In the genomic region with DNA sequence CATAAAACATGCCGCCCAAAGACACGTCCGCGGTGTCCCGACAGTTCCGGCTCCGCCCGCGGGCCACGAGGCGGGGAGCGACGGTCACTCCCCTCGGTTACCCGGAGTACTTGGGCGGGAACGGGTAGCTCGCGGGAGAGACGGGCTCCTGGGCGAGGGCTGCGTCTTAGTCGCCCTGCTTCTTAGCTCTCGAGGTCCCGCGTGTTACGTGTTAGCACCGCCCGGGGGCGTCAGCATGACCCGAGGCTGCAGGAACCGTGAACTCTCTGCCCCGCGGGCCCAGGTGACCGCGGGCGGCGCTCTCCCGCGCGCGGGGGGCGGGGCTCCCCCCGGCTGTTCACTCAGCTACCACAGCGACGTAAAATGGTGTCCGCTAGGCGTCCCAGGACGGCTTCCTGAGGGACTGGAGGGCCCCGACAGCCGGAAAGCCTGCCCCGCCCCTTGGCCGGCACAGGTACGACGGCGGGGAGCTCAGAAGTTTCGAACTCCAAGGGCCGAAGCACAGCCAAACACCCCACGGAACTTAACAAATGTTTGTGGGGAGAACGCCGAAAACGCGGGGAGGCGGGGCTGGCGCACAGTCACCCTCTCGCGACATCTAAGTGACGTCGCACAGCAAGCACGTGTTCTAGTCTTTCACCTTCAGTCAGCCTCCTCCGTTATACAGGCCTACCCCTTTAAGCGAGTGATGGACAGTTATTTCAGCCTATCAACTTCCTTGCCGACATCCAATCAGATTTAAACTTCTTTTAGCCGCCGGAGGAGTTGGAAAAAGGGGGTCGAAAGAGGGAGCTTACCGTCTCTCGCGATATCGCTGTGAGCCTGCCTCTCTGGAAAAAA, we compare ENCODE assay signal across 1 cellular context.
TF ChIP-seq lines count a peak whose summit lies in the region.

No MANE protein-coding gene starts in this region.

TF ChIP-seq in K562, 482 proteins besides CTCF, POLR2A, EP300 and RAD21 (continued from another document and continues in another):
- TF ChIP-seq MTA2 (IDR thresholded peaks at IDR 0.05; ENCODE audit: low read depth) (peak; percentile 48; the same call in 1 of the 2 replicates), CCNT2 (IDR thresholded peaks at IDR 0.05; ENCODE audit: borderline replicate concordance, extremely low read depth, insufficient read length, low read depth, low read length) (peak; percentile 97), ARID3A (IDR thresholded peaks at IDR 0.05; ENCODE audit: borderline replicate concordance, low read depth, low read length) (no peak), DMBX1 (CRISPR knock-in tag; IDR thresholded peaks at IDR 0.05; ENCODE audit: borderline replicate concordance) (peak; percentile 45), JUND (IDR thresholded peaks at IDR 0.05; ENCODE audit: borderline replicate concordance, low read depth, low read length) (peak; percentile 76), JUND (tag; IDR thresholded peaks at IDR 0.05; ENCODE audit: borderline replicate concordance, low read depth, low read length) (peak; percentile 61; the same call in 1 of the 3 replicates), ZNF146 (CRISPR knock-in tag; IDR thresholded peaks at IDR 0.05; ENCODE audit: unreplicated experiment) (no peak), CBX3 (IDR thresholded peaks at IDR 0.05; ENCODE audit: borderline replicate concordance in 1 of 2, low read length in 2 of 2) (no peak; a peak in 1 of 3 replicates), GMEB1 (CRISPR knock-in tag; IDR thresholded peaks at IDR 0.05) (peak; percentile 75), E2F8 (IDR thresholded peaks at IDR 0.05; ENCODE audit: low read depth, partially characterized antibody) (peak; percentile 80), ELF4 (CRISPR knock-in tag; IDR thresholded peaks at IDR 0.05) (0 out of 2 replicates have a peak, but pooled peaks have one; percentile 19), HLTF (IDR thresholded peaks at IDR 0.05) (0 out of 2 replicates have a peak, but pooled peaks have one; percentile 55), SMAD1 (IDR thresholded peaks at IDR 0.05; ENCODE audit: low read depth, low read length, partially characterized antibody) (peak; percentile 69), CEBPG (CRISPR knock-in tag; IDR thresholded peaks at IDR 0.05) (no peak), CEBPG (tag; conservative IDR thresholded peaks at IDR 0.05 in 1 of 2, IDR thresholded peaks at IDR 0.05 in 1 of 2) (no peak), SMARCA4 (IDR thresholded peaks at IDR 0.05) (0 out of 2 replicates have a peak, but pooled peaks have one; percentile 52), KLF16 (IDR thresholded peaks at IDR 0.05) (peak; percentile 69), ZNF384 (IDR thresholded peaks at IDR 0.05; ENCODE audit: low read depth, low read length) (no peak), USF1 (CRISPR knock-in tag; IDR thresholded peaks at IDR 0.05) (no peak), POLR2AphosphoS2 (IDR thresholded peaks at IDR 0.05; ENCODE audit: low read length) (peak; percentile 71; the same call in 1 of the 2 replicates), CBFB (CRISPR knock-in tag; IDR thresholded peaks at IDR 0.05) (no peak), SNIP1 (IDR thresholded peaks at IDR 0.05; ENCODE audit: low read depth) (no peak), CSDE1 (IDR thresholded peaks at IDR 0.05) (no peak), ZNF263 (CRISPR knock-in tag; IDR thresholded peaks at IDR 0.05; ENCODE audit: borderline replicate concordance) (peak; percentile 57; the same call in 1 of the 2 replicates), POLR2G (IDR thresholded peaks at IDR 0.05; ENCODE audit: low read depth, low read length) (peak; percentile 97), SIX5 (IDR thresholded peaks at IDR 0.05; ENCODE audit: borderline replicate concordance in 1 of 2, insufficient read depth in 1 of 2, low read depth in 1 of 2, low read length in 2 of 2) (no peak), SETDB1 (IDR thresholded peaks at IDR 0.05; ENCODE audit: low read length) (no peak), ZEB2 (IDR thresholded peaks at IDR 0.05) (peak; percentile 81), FIP1L1 (IDR thresholded peaks at IDR 0.05; ENCODE audit: low read depth, low read length, poor library complexity, severe bottlenecking) (peak; percentile 95), MAX (CRISPR knock-in tag; IDR thresholded peaks at IDR 0.05) (peak; percentile 93), FOXK1 (CRISPR knock-in tag; IDR thresholded peaks at IDR 0.05; ENCODE audit: borderline replicate concordance) (peak; percentile 85; the same call in 1 of the 2 replicates), NUFIP1 (IDR thresholded peaks at IDR 0.05; ENCODE audit: partially characterized antibody) (no peak), ZNF551 (CRISPR knock-in tag; IDR thresholded peaks at IDR 0.05) (no peak), TARDBP (IDR thresholded peaks at IDR 0.05) (peak; percentile 88), CREB5 (CRISPR knock-in tag; IDR thresholded peaks at IDR 0.05) (no peak), SRF (CRISPR knock-in tag; IDR thresholded peaks at IDR 0.05) (peak in 1 of 2 experiments; percentile 29; a peak in 1 of 4 replicates), ESRRB (CRISPR knock-in tag; IDR thresholded peaks at IDR 0.05; ENCODE audit: borderline replicate concordance) (no peak), ZNF589 (CRISPR knock-in tag; IDR thresholded peaks at IDR 0.05; ENCODE audit: low read depth) (no peak), ZFP1 (CRISPR knock-in tag; IDR thresholded peaks at IDR 0.05) (no peak), ZBED1 (IDR thresholded peaks at IDR 0.05) (0 out of 2 replicates have a peak, but pooled peaks have one; percentile 0), FOXK2 (conservative IDR thresholded peaks at IDR 0.05 in 1 of 2, IDR thresholded peaks at IDR 0.05 in 1 of 2; ENCODE audit: low read depth in 2 of 2) (peak; percentile 60 to 73; a peak in 3 of 4 replicates), HDAC8 (tag; IDR thresholded peaks at IDR 0.05) (peak; percentile 74), SAFB2 (IDR thresholded peaks at IDR 0.05; ENCODE audit: borderline replicate concordance, low read depth, low read length, severe bottlenecking) (no peak), RBM34 (IDR thresholded peaks at IDR 0.05; ENCODE audit: borderline replicate concordance, insufficient read depth, low read length) (0 out of 2 replicates have a peak, but pooled peaks have one; percentile 27), PTRF (tag; IDR thresholded peaks at IDR 0.05) (no peak), RB1 (IDR thresholded peaks at IDR 0.05; ENCODE audit: low read depth) (peak; percentile 99), ETV1 (tag; conservative IDR thresholded peaks at IDR 0.05; ENCODE audit: low read depth) (peak; percentile 57)
- TF ChIP-seq, protein P1, sequence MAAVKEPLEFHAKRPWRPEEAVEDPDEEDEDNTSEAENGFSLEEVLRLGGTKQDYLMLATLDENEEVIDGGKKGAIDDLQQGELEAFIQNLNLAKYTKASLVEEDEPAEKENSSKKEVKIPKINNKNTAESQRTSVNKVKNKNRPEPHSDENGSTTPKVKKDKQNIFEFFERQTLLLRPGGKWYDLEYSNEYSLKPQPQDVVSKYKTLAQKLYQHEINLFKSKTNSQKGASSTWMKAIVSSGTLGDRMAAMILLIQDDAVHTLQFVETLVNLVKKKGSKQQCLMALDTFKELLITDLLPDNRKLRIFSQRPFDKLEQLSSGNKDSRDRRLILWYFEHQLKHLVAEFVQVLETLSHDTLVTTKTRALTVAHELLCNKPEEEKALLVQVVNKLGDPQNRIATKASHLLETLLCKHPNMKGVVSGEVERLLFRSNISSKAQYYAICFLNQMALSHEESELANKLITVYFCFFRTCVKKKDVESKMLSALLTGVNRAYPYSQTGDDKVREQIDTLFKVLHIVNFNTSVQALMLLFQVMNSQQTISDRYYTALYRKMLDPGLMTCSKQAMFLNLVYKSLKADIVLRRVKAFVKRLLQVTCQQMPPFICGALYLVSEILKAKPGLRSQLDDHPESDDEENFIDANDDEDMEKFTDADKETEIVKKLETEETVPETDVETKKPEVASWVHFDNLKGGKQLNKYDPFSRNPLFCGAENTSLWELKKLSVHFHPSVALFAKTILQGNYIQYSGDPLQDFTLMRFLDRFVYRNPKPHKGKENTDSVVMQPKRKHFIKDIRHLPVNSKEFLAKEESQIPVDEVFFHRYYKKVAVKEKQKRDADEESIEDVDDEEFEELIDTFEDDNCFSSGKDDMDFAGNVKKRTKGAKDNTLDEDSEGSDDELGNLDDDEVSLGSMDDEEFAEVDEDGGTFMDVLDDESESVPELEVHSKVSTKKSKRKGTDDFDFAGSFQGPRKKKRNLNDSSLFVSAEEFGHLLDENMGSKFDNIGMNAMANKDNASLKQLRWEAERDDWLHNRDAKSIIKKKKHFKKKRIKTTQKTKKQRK (IDR thresholded peaks at IDR 0.05; ENCODE audit: borderline replicate concordance, low read depth, low read length) = no peak
- TF ChIP-seq, protein P2, sequence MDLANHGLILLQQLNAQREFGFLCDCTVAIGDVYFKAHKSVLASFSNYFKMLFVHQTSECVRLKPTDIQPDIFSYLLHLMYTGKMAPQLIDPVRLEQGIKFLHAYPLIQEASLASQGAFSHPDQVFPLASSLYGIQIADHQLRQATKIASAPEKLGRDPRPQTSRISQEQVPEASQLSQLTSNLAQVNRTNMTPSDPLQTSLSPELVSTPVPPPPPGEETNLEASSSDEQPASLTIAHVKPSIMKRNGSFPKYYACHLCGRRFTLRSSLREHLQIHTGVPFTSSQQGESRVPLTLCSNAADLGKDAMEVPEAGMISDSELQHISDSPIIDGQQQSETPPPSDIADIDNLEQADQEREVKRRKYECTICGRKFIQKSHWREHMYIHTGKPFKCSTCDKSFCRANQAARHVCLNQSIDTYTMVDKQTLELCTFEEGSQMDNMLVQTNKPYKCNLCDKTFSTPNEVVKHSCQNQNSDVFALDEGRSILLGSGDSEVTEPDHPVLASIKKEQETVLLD (IDR thresholded peaks at IDR 0.05) = peak; percentile 70; the same call in 1 of the 2 replicates
